In the genomic region with DNA sequence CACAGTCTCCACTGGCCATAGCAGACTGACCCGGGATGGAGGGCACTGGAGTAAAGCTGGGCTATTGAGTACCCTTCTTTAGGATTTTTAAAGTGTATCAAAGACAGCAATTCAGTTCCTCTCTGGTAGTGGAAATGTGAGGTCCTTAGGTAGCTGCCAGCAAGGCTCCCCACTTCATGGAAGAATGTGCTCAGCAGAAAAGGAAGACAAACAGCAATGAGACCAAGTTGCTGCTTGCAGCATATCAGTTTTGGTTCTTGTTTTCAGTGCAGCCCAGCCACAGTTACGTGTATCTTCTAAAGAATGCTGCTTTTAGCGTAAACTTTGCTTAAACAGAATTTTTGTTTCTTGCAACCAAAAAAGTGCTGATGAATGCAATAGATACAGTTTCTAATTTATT, we compare ENCODE assay signal across 12 cellular contexts.
A peak's percentile ranks its signal among the peaks of the same experiment; 100 is the strongest.
DNase-seq lines count a peak whose midpoint lies in the region; ATAC-seq and TF ChIP-seq lines count a peak whose summit lies in the region.
"Had no signal": no experiment of that assay in that cellular context is flagged by ENCODE, and none has a peak within 500 bp of the region (broad histone marks: within the 10 kb centered on the region; RNA-seq: fewer than 3 reads in every experiment).

No MANE protein-coding gene starts in this region.

- H3K9me3 Mint-ChIP-seq in neural progenitor cell (no peaks in the 10 kb centered on the region), chondrocyte (ENCODE audit: low read depth) (no peaks in the 10 kb centered on the region)
- H3K9me3 Mint-ChIP-seq in CD8-positive, alpha-beta memory T cell: peaks cover 0 to 6% (median 0%) of the 10 kb centered on the region in 5 donors
- H3K9me3 Mint-ChIP-seq: activated T-cell treated with anti-CD3 and anti-CD28 coated beads, Interleukin-2, amount 50 U/mL, for 24 hours had no signal

- CTCF ChIA-PET in CD8-positive, alpha-beta memory T cell (lab: Charles Lee): no interaction called here

- H3K27me3 Mint-ChIP-seq in neural progenitor cell (ENCODE audit: insufficient read depth, low read depth) (no peaks in the 10 kb centered on the region), chondrocyte (ENCODE audit: low read depth) (no peaks in the 10 kb centered on the region)
- H3K27me3 Mint-ChIP-seq in CD8-positive, alpha-beta memory T cell: no peaks in the 10 kb centered on the region
- H3K27me3 Mint-ChIP-seq: activated T-cell treated with anti-CD3 and anti-CD28 coated beads, Interleukin-2, amount 50 U/mL, for 24 hours had no signal

- DNase-seq in NOMO-1 treated with DMSO at 0.1 percent for 48 hours (lab: John Stamatoyannopoulos, UW; ENCODE audit: unreplicated experiment) (peak; percentile 68), neural progenitor cell (ENCODE audit: low spot score) (no peak), chondrocyte (ENCODE audit: low spot score) (no peak), NCI-H510A treated with DMSO at 0.1 percent for 48 hours (lab: John Stamatoyannopoulos, UW) (no peak), cortex of kidney (lab: John Stamatoyannopoulos, UW) (no peak)
- no peak for DNase-seq in CD8-positive, alpha-beta memory T cell
- DNase-seq: activated T-cell treated with anti-CD3 and anti-CD28 coated beads, Interleukin-2, amount 50 U/mL, for 24 hours; COR-L47; lower lobe of right lung; NCI-H345 had no signal

- peak overlapping the region; percentile 8 for H3K27ac Mint-ChIP-seq in neural progenitor cell
- no peak overlapping the region for H3K27ac Mint-ChIP-seq in chondrocyte (ENCODE audit: unreplicated experiment)
- peak overlapping the region in 1 of 8 donors; percentile 9 for H3K27ac Mint-ChIP-seq in CD8-positive, alpha-beta memory T cell
- H3K27ac Mint-ChIP-seq: activated T-cell treated with anti-CD3 and anti-CD28 coated beads, Interleukin-2, amount 50 U/mL, for 24 hours had no signal

- H3K79me2 ChIP-seq in neural progenitor cell (ENCODE audit: low read depth): no peaks in the 10 kb centered on the region

- H2AFZ ChIP-seq in neural progenitor cell (replicated peaks): peak overlapping the region; percentile 70

- H3K4me3 Mint-ChIP-seq in neural progenitor cell (no peak overlapping the region), chondrocyte (ENCODE audit: unreplicated experiment) (no peak overlapping the region)
- H3K4me3 Mint-ChIP-seq in CD8-positive, alpha-beta memory T cell: no peak overlapping the region
- H3K4me3 Mint-ChIP-seq: activated T-cell treated with anti-CD3 and anti-CD28 coated beads, Interleukin-2, amount 50 U/mL, for 24 hours had no signal

- no peak overlapping the region for H3K9ac ChIP-seq in neural progenitor cell

- ATAC-seq in GM18858 (IDR thresholded peaks at IDR 0.05; ENCODE audit: unreplicated experiment): peak; percentile 52
- ATAC-seq in GM21619 (IDR thresholded peaks at IDR 0.05; ENCODE audit: unreplicated experiment): peak; percentile 73
- ATAC-seq: lower lobe of right lung had no signal

- peaks cover 17% of the 10 kb centered on the region for H3K4me1 ChIP-seq in neural progenitor cell
- no peaks in the 10 kb centered on the region for H3K4me1 ChIP-seq in CD8-positive, alpha-beta memory T cell (ENCODE audit: insufficient read depth, low read length)
- H3K4me1 ChIP-seq: lower lobe of right lung had no signal

- POLR2A ChIA-PET in CD8-positive, alpha-beta memory T cell (lab: Charles Lee): no interaction called here

- H3K4me1 Mint-ChIP-seq in neural progenitor cell (peaks cover 46% of the 10 kb centered on the region), chondrocyte (ENCODE audit: low read depth) (no peaks in the 10 kb centered on the region)
- H3K4me1 Mint-ChIP-seq in CD8-positive, alpha-beta memory T cell: no peaks in the 10 kb centered on the region

- no peak overlapping the region for H3K27ac ChIP-seq in neural progenitor cell
- no peak overlapping the region for H3K27ac ChIP-seq in CD8-positive, alpha-beta memory T cell (ENCODE audit: low read depth, low read length)
- H3K27ac ChIP-seq: lower lobe of right lung had no signal

- H3K9me3 ChIP-seq in neural progenitor cell (ENCODE audit: low read depth): no peaks in the 10 kb centered on the region
- H3K9me3 ChIP-seq in CD8-positive, alpha-beta memory T cell (ENCODE audit: low read length): no peaks in the 10 kb centered on the region
- H3K9me3 ChIP-seq: lower lobe of right lung had no signal

- no peak for TF ChIP-seq CTCF in neural progenitor cell (IDR thresholded peaks at IDR 0.05)
- TF ChIP-seq CTCF in chondrocyte (IDR thresholded peaks at IDR 0.05): no peak

- no peak overlapping the region for H3K4me2 ChIP-seq in neural progenitor cell

- peaks cover 3% of the 10 kb centered on the region for H3K36me3 ChIP-seq in neural progenitor cell
- no peaks in the 10 kb centered on the region for H3K36me3 ChIP-seq in CD8-positive, alpha-beta memory T cell (ENCODE audit: insufficient read depth, low read length)
- H3K36me3 ChIP-seq: lower lobe of right lung had no signal

- H3K4me3 ChIP-seq in neural progenitor cell: no peak overlapping the region
- H3K4me3 ChIP-seq in CD8-positive, alpha-beta memory T cell (ENCODE audit: low read length): no peak overlapping the region
- H3K4me3 ChIP-seq: lower lobe of right lung had no signal

- no peaks in the 10 kb centered on the region for H4K20me1 ChIP-seq in neural progenitor cell (ENCODE audit: low read depth)

- H3K36me3 Mint-ChIP-seq in neural progenitor cell: no peaks in the 10 kb centered on the region
- H3K36me3 Mint-ChIP-seq in chondrocyte (ENCODE audit: low read depth): no peaks in the 10 kb centered on the region
- peaks cover 0 to 6% (median 0%) of the 10 kb centered on the region in 3 donors for H3K36me3 Mint-ChIP-seq in CD8-positive, alpha-beta memory T cell

- no peaks in the 10 kb centered on the region for H3K27me3 ChIP-seq in neural progenitor cell
- H3K27me3 ChIP-seq in CD8-positive, alpha-beta memory T cell (ENCODE audit: insufficient read depth, low read length, poor library complexity, severe bottlenecking): no peaks in the 10 kb centered on the region

- H3F3A ChIP-seq in neural progenitor cell (ENCODE audit: low read depth): no peaks in the 10 kb centered on the region
